In genomic region chr19:16168465-16169081, GRCh38 we compare ENCODE assay signal across 14 cellular contexts. TPM values are rescaled to one million over a fixed set of nuclear protein-coding genes. Genes with fewer than 3 reads are reported as not detected.
DNase-seq lines count a peak whose midpoint lies in the region; ATAC-seq, FAIRE-seq and TF ChIP-seq lines count a peak whose summit lies in the region.
"Had no signal": no experiment of that assay in that cellular context is flagged by ENCODE, and none has a peak within 500 bp of the region (broad histone marks: within the 10 kb centered on the region; RNA-seq: fewer than 3 reads in every experiment).

No MANE protein-coding gene starts in this region.

- H3K79me2 ChIP-seq in mammary epithelial cell (ENCODE audit: insufficient read depth, low read length) = no peaks in the 10 kb centered on the region
- no peaks in the 10 kb centered on the region for H3K79me2 ChIP-seq in OCI-LY7 (ENCODE audit: insufficient read depth, low read depth, low read length)

- H3K36me3 ChIP-seq in mammary epithelial cell (ENCODE audit: insufficient read depth, low read length) (no peaks in the 10 kb centered on the region), OCI-LY7 (ENCODE audit: insufficient read depth, low read length) (no peaks in the 10 kb centered on the region), brain microvascular endothelial cell (replicated peaks) (no peaks in the 10 kb centered on the region)
- H3K36me3 ChIP-seq: SJCRH30 had no signal

- in situ Hi-C loops in mammary epithelial cell (cut with MboI; ENCODE audit: low sequenced_read_pairs in 2 of 2) (no loop called here), brain microvascular endothelial cell (cut with HindIII; ENCODE audit: low pct_ligation_motif_present, low sequenced_read_pairs) (no loop called here)

- CTCF ChIA-PET in mammary epithelial cell (lab: Charles Lee; ENCODE audit: low non-redundant PET) (no interaction called here), MCF 10A (lab: Yijun Ruan, JAX) (interaction anchor here (0.7 kb wide), 1 partner anchor 11 kb away, joined by 4 read pairs; no protein-coding TSS in a partner anchor), OCI-LY7 (lab: Charles Lee; ENCODE audit: unreplicated experiment) (no interaction called here)

- no peak for FAIRE-seq in D721Med (lab: Jason Lieb, UNC)

- no peaks in the 10 kb centered on the region for H4K20me1 ChIP-seq in mammary epithelial cell (ENCODE audit: insufficient read depth, low read length)
- H4K20me1 ChIP-seq in OCI-LY7 (ENCODE audit: insufficient read depth, low read length) = no peaks in the 10 kb centered on the region

- no peaks in the 10 kb centered on the region for H3K9me3 Mint-ChIP-seq in MCF 10A (ENCODE audit: unreplicated experiment)
- no peaks in the 10 kb centered on the region for H3K9me3 Mint-ChIP-seq in stimulated activated memory B cell treated with anti-CD40 and anti-IgM and Interleukin-4, amounts not matched to agents 10 μg/mL and 1 μg/mL and 100 μg/mL, for 72 hours

- POLR2A ChIA-PET in MCF 10A (lab: Yijun Ruan, JAX) = no interaction called here
- POLR2A ChIA-PET in OCI-LY7 (lab: Charles Lee) = no interaction called here

- no peaks in the 10 kb centered on the region for H3K36me3 Mint-ChIP-seq in MCF 10A (ENCODE audit: insufficient read depth, unreplicated experiment)
- H3K36me3 Mint-ChIP-seq in stimulated activated memory B cell treated with anti-CD40 and anti-IgM and Interleukin-4, amounts not matched to agents 10 μg/mL and 1 μg/mL and 100 μg/mL, for 72 hours = no peaks in the 10 kb centered on the region

- intact Hi-C loops in mammary epithelial cell (cut with micrococcal nuclease) (no loop called here), MCF 10A (cut with micrococcal nuclease) (no loop called here), OCI-LY7 (cut with micrococcal nuclease; ENCODE audit: unreplicated experiment) (no loop called here)

- H3K27ac ChIP-seq in mammary epithelial cell (ENCODE audit: insufficient read depth, low read depth, low read length) (no peak overlapping the region), OCI-LY7 (ENCODE audit: low read depth, low read length, poor library complexity, severe bottlenecking) (no peak overlapping the region), brain microvascular endothelial cell (no peak overlapping the region)
- H3K27ac ChIP-seq: SJCRH30 had no signal

- H3K27me3 Mint-ChIP-seq in MCF 10A (ENCODE audit: insufficient read depth, unreplicated experiment) = no peaks in the 10 kb centered on the region
- H3K27me3 Mint-ChIP-seq in stimulated activated memory B cell treated with anti-CD40 and anti-IgM and Interleukin-4, amounts not matched to agents 10 μg/mL and 1 μg/mL and 100 μg/mL, for 72 hours = no peaks in the 10 kb centered on the region

- H3K4me1 ChIP-seq in mammary epithelial cell (ENCODE audit: insufficient read depth, low read length) (peaks cover 4% of the 10 kb centered on the region), OCI-LY7 (ENCODE audit: insufficient read depth, low read length, poor library complexity, severe bottlenecking) (peaks cover 6% of the 10 kb centered on the region)
- H3K4me1 ChIP-seq: SJCRH30 had no signal

- peak; percentile 24 for DNase-seq in mammary epithelial cell
- no peak for DNase-seq in MCF 10A (ENCODE audit: unreplicated experiment)
- peak; percentile 54 for DNase-seq in OCI-LY7 (ENCODE audit: low spot score)
- peak; percentile 54 for DNase-seq in brain microvascular endothelial cell
- no peak for DNase-seq in D721Med (ENCODE audit: insufficient read length, low spot score)
- DNase-seq in activated T-cell treated with anti-CD3 and anti-CD28 coated beads, Interleukin-2, amount 50 U/mL, for 1 hour = no peak
- DNase-seq: islet precursor cell, NCI-H2081 had no signal

- dilution Hi-C loops in mammary epithelial cell (cut with HindIII; ENCODE audit: low sequenced_read_pairs) = no loop called here

- no peak for TF ChIP-seq CTCF in mammary epithelial cell (conservative IDR thresholded peaks at IDR 0.05 in 1 of 2, IDR thresholded peaks at IDR 0.05 in 1 of 2; ENCODE audit: extremely low read depth in 1 of 2, insufficient read depth in 1 of 2, low read depth in 1 of 2, low read length in 2 of 2)
- TF ChIP-seq CTCF in MCF 10A (IDR thresholded peaks at IDR 0.05; ENCODE audit: unreplicated experiment) = no peak
- no peak for TF ChIP-seq CTCF in OCI-LY7 (conservative IDR thresholded peaks at IDR 0.05; ENCODE audit: low read length)
- TF ChIP-seq CTCF in brain microvascular endothelial cell (IDR thresholded peaks at IDR 0.05; ENCODE audit: low read depth, low read length, missing control alignments) = no peak
- no peak for TF ChIP-seq CTCF in D721Med (IDR thresholded peaks at IDR 0.05; ENCODE audit: insufficient read depth, missing control alignments)

- H3K4me3 ChIP-seq in mammary epithelial cell (replicated peaks in 1 of 3; ENCODE audit: insufficient read depth in 1 of 3, low read depth in 2 of 3, low read length in 3 of 3) = no peak overlapping the region
- no peak overlapping the region for H3K4me3 ChIP-seq in OCI-LY7 (ENCODE audit: low read depth, low read length, poor library complexity, severe bottlenecking)
- H3K4me3 ChIP-seq in brain microvascular endothelial cell (ENCODE audit: low read depth, low read length) = no peak overlapping the region
- H3K4me3 ChIP-seq: SJCRH30 had no signal

- no peak overlapping the region for H3K4me3 Mint-ChIP-seq in MCF 10A (ENCODE audit: unreplicated experiment)
- H3K4me3 Mint-ChIP-seq in stimulated activated memory B cell treated with anti-CD40 and anti-IgM and Interleukin-4, amounts not matched to agents 10 μg/mL and 1 μg/mL and 100 μg/mL, for 72 hours = no peak overlapping the region
- H3K4me3 Mint-ChIP-seq: nephron had no signal

- no peak for ATAC-seq in stimulated activated memory B cell treated with anti-CD40 and anti-IgM and Interleukin-4, amounts not matched to agents 10 μg/mL and 1 μg/mL and 100 μg/mL, for 72 hours
- ATAC-seq in GM18511 (IDR thresholded peaks at IDR 0.05; ENCODE audit: unreplicated experiment) = no peak

- WGBS in mammary epithelial cell (ENCODE audit: low coverage, missing lambda C conversion rate) = 95% methylated on average over 2 of the region's 2 CpGs

- no peak overlapping the region for H3K9ac ChIP-seq in mammary epithelial cell (ENCODE audit: insufficient read depth, low read length)

- no peak overlapping the region for H3K4me2 ChIP-seq in mammary epithelial cell (ENCODE audit: insufficient read depth, low read depth, low read length)
- H3K4me2 ChIP-seq in OCI-LY7 (ENCODE audit: low read length) = no peak overlapping the region

- H3K9me3 ChIP-seq in mammary epithelial cell (replicated peaks; ENCODE audit: insufficient read depth, low read length) (no peaks in the 10 kb centered on the region), OCI-LY7 (ENCODE audit: low read length) (peaks cover 11% of the 10 kb centered on the region; the same call in 1 of the 2 replicates)

- H3K27me3 ChIP-seq in mammary epithelial cell (ENCODE audit: insufficient read depth, low read length) (no peaks in the 10 kb centered on the region), brain microvascular endothelial cell (replicated peaks) (no peaks in the 10 kb centered on the region)

- H3K27ac Mint-ChIP-seq in MCF 10A (ENCODE audit: low read depth, unreplicated experiment) = no peak overlapping the region
- peak overlapping the region; percentile 42 for H3K27ac Mint-ChIP-seq in stimulated activated memory B cell treated with anti-CD40 and anti-IgM and Interleukin-4, amounts not matched to agents 10 μg/mL and 1 μg/mL and 100 μg/mL, for 72 hours
- H3K27ac Mint-ChIP-seq: nephron had no signal

- BruUV-seq in mammary epithelial cell (replicated peaks; lab: Mats Ljungman, UMichigan) (no TSS peak), MCF 10A (replicated peaks; lab: Mats Ljungman, UMichigan) (no TSS peak), OCI-LY7 (replicated peaks; lab: Mats Ljungman, UMichigan) (no TSS peak)

- H3K4me1 Mint-ChIP-seq in MCF 10A (ENCODE audit: insufficient read depth, unreplicated experiment) = peaks cover 8% of the 10 kb centered on the region
- H3K4me1 Mint-ChIP-seq in stimulated activated memory B cell treated with anti-CD40 and anti-IgM and Interleukin-4, amounts not matched to agents 10 μg/mL and 1 μg/mL and 100 μg/mL, for 72 hours = peaks cover 53% of the 10 kb centered on the region
- H3K4me1 Mint-ChIP-seq: nephron had no signal

- no peaks in the 10 kb centered on the region for H3K9me2 ChIP-seq in OCI-LY7 (ENCODE audit: insufficient read depth, low read length)

- H2AFZ ChIP-seq in mammary epithelial cell (ENCODE audit: low read depth, low read length) = no peak overlapping the region
- peak overlapping the region; percentile 54 for H2AFZ ChIP-seq in OCI-LY7 (ENCODE audit: low read length)

RNA-seq across cellular contexts. Expression of gene CIB3, which starts 4.8 kb away (rescaled TPM):
- not detected for total RNA-seq in mammary epithelial cell
- polyA plus RNA-seq in mammary epithelial cell = not detected
- polyA minus RNA-seq in mammary epithelial cell = not detected
- total RNA-seq in MCF 10A (2022) = not detected in 2 replicates
- total RNA-seq in OCI-LY7 (2014; rRNA removed; shearing (Covaris generic)) = 5.4 TPM in 1 of 2 replicates, not detected in the other
- total RNA-seq in OCI-LY7 (2022) = not detected in 2 replicates
- total RNA-seq: activated CD8-positive, alpha-beta memory T cell treated with anti-CD3 and anti-CD28 coated beads for 36 hours; esophagus mucosa; SJCRH30 had no signal

RNA-seq across cellular contexts. Expression of gene FAM32A, which starts 16.6 kb away (rescaled TPM):
- total RNA-seq in mammary epithelial cell (10 to 100 TPM; 57.3 to 59.5 TPM), MCF 10A (2022) (48.1 and 53.7 TPM in 2 replicates), OCI-LY7 (2022) (64.5 and 65.7 TPM in 2 replicates)
- polyA plus RNA-seq in mammary epithelial cell = 90.5 TPM
- 28.6 TPM for polyA minus RNA-seq in mammary epithelial cell
- total RNA-seq in OCI-LY7 (2014; rRNA removed; shearing (Covaris generic)) = 71.0 and 104 TPM in 2 replicates

RNA-seq across cellular contexts. Expression of gene HSH2D, which starts 25.1 kb away (rescaled TPM):
- total RNA-seq in mammary epithelial cell = under 1 TPM; under 0.01 to 0.28 TPM
- polyA plus RNA-seq in mammary epithelial cell = 0.03 TPM
- not detected for polyA minus RNA-seq in mammary epithelial cell
- total RNA-seq in MCF 10A (2022) = 0.49 TPM in 1 of 2 replicates, not detected in the other
- total RNA-seq in OCI-LY7 (2014; rRNA removed; shearing (Covaris generic)) = 52.4 and 57.6 TPM in 2 replicates
- total RNA-seq in OCI-LY7 (2022) = 70.4 and 79.0 TPM in 2 replicates

RNA-seq across cellular contexts. Expression of gene AP1M1, which starts 29.1 kb away (rescaled TPM):
- total RNA-seq in mammary epithelial cell (10 to 100 TPM; 60.7 to 66.1 TPM), MCF 10A (2022) (53.8 and 62.1 TPM in 2 replicates), OCI-LY7 (2022) (94.6 and 104 TPM in 2 replicates)
- polyA plus RNA-seq in mammary epithelial cell = 74.9 TPM
- 70.4 TPM for polyA minus RNA-seq in mammary epithelial cell
- total RNA-seq in OCI-LY7 (2014; rRNA removed; shearing (Covaris generic)) = 68.4 and 92.9 TPM in 2 replicates

RNA-seq across cellular contexts. Expression of gene RAB8A, which starts 56.9 kb away (rescaled TPM):
- total RNA-seq in mammary epithelial cell (10 to 100 TPM; 46.0 to 70.1 TPM), MCF 10A (2022) (41.6 and 50.1 TPM in 2 replicates), OCI-LY7 (2022) (124 and 138 TPM in 2 replicates)
- 131 TPM for polyA plus RNA-seq in mammary epithelial cell
- polyA minus RNA-seq in mammary epithelial cell = 123 TPM
- total RNA-seq in OCI-LY7 (2014; rRNA removed; shearing (Covaris generic)) = 64.9 and 69.1 TPM in 2 replicates

Comparison
In these comparisons a context has a peak if more than half of its experiments do, and no peak if none do; other contexts are left out.
1. DNase-seq: peak in mammary epithelial cell (single experiment), OCI-LY7 (single experiment) and brain microvascular endothelial cell (single experiment); none in MCF 10A (single experiment), D721Med (single experiment) and activated T-cell treated with anti-CD3 and anti-CD28 coated beads, Interleukin-2, amount 50 U/mL, for 1 hour (single experiment).
2. RNA of gene HSH2D, which starts 25.1 kb away (total RNA-seq): 52.4 to 79.0 TPM in OCI-LY7; 0.49 TPM in MCF 10A and under 0.01 to 0.28 TPM in mammary epithelial cell; every median in the first group is over 10 times any median in the second.